ENCODE assay signal across 9 cellular contexts in genomic region chr10:75302029-75302428, GRCh38.
"Had no signal": no experiment of that assay in that cellular context is flagged by ENCODE, and none has a peak within 500 bp of the region (broad histone marks: within the 10 kb centered on the region; RNA-seq: fewer than 3 reads in every experiment).

No MANE protein-coding gene starts in this region.

- DNase-seq: GM23248, GOT3, H9, HCEC 1CT, IMR-90, Karpas-422, KBM-7 had no signal

- H3K4me2 ChIP-seq: KMS-11 had no signal

- H2AFZ ChIP-seq: GM23248 had no signal

- H3K9ac ChIP-seq: GM23248, KMS-11 had no signal

- H3K27ac Mint-ChIP-seq: H9 had no signal

- H3K4me3 ChIP-seq: GM23248 had no signal

- H3K27ac ChIP-seq: GM23248, HL-60, KMS-11 had no signal

- H3K4me3 Mint-ChIP-seq: H9 had no signal
